In the genomic region with DNA sequence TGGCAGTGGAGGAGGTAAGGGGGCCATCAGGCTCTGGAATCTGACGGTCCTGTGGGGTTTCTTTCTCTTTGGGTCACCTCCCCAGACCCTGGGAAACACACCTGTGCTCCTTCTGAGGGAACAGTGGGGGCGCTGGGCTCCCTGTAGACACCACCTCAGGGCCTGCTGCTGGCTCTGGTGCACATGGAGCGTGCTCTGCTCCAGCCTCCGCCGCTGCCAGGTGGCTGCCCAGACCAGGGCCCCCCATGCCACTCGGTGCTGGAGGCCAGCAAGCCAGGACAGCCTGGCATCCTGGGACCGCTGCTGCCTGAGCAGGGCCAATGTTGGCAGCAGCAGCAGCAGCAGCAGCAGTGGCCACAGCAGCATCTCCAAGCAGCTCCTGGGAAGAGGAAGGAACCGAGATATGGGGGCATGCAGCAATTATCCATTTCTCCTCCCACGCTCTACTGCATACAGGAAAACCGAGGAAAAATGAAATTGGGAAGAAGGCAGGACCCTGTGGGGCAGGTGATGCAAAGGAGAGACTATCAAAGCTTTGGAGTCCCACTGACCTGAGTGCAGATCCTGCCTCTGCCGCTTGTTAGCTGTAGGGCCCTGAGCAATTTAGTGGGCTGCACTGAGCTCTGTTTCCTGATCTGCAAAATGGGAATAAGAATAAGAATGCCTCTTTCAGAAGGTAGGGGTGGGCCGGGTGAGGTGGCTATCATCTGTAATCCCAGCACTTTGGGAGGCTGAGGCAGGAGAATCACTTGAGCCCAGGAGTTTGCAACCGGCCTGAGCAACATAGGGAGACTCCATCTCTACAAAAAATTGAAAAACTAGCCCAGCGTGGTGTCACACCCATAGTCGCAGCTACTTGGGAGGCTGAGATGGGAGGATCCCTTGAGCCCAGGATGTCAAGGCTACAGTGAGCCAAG, we compare ENCODE assay signal across 1 cellular context.
A peak's percentile ranks its signal among the peaks of the same experiment; 100 is the strongest.
TF ChIP-seq lines count a peak whose summit lies in the region.

No MANE protein-coding gene starts in this region.

TF ChIP-seq in HepG2, 621 proteins besides CTCF, POLR2A, EP300 and RAD21 (continued from another document):
- TF ChIP-seq, protein P1, sequence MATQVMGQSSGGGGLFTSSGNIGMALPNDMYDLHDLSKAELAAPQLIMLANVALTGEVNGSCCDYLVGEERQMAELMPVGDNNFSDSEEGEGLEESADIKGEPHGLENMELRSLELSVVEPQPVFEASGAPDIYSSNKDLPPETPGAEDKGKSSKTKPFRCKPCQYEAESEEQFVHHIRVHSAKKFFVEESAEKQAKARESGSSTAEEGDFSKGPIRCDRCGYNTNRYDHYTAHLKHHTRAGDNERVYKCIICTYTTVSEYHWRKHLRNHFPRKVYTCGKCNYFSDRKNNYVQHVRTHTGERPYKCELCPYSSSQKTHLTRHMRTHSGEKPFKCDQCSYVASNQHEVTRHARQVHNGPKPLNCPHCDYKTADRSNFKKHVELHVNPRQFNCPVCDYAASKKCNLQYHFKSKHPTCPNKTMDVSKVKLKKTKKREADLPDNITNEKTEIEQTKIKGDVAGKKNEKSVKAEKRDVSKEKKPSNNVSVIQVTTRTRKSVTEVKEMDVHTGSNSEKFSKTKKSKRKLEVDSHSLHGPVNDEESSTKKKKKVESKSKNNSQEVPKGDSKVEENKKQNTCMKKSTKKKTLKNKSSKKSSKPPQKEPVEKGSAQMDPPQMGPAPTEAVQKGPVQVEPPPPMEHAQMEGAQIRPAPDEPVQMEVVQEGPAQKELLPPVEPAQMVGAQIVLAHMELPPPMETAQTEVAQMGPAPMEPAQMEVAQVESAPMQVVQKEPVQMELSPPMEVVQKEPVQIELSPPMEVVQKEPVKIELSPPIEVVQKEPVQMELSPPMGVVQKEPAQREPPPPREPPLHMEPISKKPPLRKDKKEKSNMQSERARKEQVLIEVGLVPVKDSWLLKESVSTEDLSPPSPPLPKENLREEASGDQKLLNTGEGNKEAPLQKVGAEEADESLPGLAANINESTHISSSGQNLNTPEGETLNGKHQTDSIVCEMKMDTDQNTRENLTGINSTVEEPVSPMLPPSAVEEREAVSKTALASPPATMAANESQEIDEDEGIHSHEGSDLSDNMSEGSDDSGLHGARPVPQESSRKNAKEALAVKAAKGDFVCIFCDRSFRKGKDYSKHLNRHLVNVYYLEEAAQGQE (IDR thresholded peaks at IDR 0.05; ENCODE audit: borderline replicate concordance in 1 of 2, low read depth in 1 of 2, low read length in 2 of 2), result no peak
- TF ChIP-seq ZFP82 (CRISPR knock-in tag; IDR thresholded peaks at IDR 0.05; ENCODE audit: borderline replicate concordance) (no peak), AKAP8 (CRISPR knock-in tag; IDR thresholded peaks at IDR 0.05) (no peak), GTF2F1 (IDR thresholded peaks at IDR 0.05; ENCODE audit: low read length) (no peak), TBX2 (CRISPR knock-in tag; IDR thresholded peaks at IDR 0.05; ENCODE audit: borderline replicate concordance) (no peak), KDM5A (IDR thresholded peaks at IDR 0.05; ENCODE audit: borderline replicate concordance, low read length) (no peak), HNRNPL (IDR thresholded peaks at IDR 0.05; ENCODE audit: low read depth, low read length) (0 out of 2 replicates have a peak, but pooled peaks have one; percentile 33), PTBP1 (IDR thresholded peaks at IDR 0.05; ENCODE audit: low read depth, low read length, poor library complexity, severe bottlenecking) (no peak), TARDBP (CRISPR knock-in tag; IDR thresholded peaks at IDR 0.05) (no peak), TP53 (CRISPR knock-in tag; conservative IDR thresholded peaks at IDR 0.05) (no peak), MLLT10 (CRISPR knock-in tag; IDR thresholded peaks at IDR 0.05) (no peak), ZC3H13 (CRISPR knock-in tag; IDR thresholded peaks at IDR 0.05) (no peak), ZNF629 (CRISPR knock-in tag; conservative IDR thresholded peaks at IDR 0.05) (peak; percentile 73), ZNF790 (CRISPR knock-in tag; IDR thresholded peaks at IDR 0.05; ENCODE audit: borderline replicate concordance) (no peak), ZNF543 (CRISPR knock-in tag; IDR thresholded peaks at IDR 0.05) (no peak), ARNT (IDR thresholded peaks at IDR 0.05) (no peak)
- TF ChIP-seq, protein P2, sequence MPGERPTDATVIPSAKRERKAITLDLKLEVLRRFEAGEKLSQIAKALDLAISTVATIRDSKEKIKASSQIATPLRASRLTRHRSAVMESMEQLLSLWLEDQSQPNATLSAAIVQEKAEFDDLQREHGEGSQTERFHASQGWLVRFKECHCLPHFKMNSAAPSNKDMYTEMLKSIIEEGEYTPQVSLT (CRISPR knock-in tag; IDR thresholded peaks at IDR 0.05; ENCODE audit: borderline replicate concordance, low read depth), result 0 out of 2 replicates have a peak, but pooled peaks have one; percentile 42
- TF ChIP-seq, protein P3, sequence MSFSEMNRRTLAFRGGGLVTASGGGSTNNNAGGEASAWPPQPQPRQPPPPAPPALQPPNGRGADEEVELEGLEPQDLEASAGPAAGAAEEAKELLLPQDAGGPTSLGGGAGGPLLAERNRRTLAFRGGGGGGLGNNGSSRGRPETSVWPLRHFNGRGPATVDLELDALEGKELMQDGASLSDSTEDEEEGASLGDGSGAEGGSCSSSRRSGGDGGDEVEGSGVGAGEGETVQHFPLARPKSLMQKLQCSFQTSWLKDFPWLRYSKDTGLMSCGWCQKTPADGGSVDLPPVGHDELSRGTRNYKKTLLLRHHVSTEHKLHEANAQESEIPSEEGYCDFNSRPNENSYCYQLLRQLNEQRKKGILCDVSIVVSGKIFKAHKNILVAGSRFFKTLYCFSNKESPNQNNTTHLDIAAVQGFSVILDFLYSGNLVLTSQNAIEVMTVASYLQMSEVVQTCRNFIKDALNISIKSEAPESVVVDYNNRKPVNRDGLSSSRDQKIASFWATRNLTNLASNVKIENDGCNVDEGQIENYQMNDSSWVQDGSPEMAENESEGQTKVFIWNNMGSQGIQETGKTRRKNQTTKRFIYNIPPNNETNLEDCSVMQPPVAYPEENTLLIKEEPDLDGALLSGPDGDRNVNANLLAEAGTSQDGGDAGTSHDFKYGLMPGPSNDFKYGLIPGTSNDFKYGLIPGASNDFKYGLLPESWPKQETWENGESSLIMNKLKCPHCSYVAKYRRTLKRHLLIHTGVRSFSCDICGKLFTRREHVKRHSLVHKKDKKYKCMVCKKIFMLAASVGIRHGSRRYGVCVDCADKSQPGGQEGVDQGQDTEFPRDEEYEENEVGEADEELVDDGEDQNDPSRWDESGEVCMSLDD (CRISPR knock-in tag; IDR thresholded peaks at IDR 0.05; ENCODE audit: borderline replicate concordance), result no peak
- TF ChIP-seq, protein P4, sequence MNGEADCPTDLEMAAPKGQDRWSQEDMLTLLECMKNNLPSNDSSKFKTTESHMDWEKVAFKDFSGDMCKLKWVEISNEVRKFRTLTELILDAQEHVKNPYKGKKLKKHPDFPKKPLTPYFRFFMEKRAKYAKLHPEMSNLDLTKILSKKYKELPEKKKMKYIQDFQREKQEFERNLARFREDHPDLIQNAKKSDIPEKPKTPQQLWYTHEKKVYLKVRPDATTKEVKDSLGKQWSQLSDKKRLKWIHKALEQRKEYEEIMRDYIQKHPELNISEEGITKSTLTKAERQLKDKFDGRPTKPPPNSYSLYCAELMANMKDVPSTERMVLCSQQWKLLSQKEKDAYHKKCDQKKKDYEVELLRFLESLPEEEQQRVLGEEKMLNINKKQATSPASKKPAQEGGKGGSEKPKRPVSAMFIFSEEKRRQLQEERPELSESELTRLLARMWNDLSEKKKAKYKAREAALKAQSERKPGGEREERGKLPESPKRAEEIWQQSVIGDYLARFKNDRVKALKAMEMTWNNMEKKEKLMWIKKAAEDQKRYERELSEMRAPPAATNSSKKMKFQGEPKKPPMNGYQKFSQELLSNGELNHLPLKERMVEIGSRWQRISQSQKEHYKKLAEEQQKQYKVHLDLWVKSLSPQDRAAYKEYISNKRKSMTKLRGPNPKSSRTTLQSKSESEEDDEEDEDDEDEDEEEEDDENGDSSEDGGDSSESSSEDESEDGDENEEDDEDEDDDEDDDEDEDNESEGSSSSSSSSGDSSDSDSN (CRISPR knock-in tag; IDR thresholded peaks at IDR 0.05), result peak; percentile 30; the same call in 1 of the 2 replicates
- TF ChIP-seq, protein P5, sequence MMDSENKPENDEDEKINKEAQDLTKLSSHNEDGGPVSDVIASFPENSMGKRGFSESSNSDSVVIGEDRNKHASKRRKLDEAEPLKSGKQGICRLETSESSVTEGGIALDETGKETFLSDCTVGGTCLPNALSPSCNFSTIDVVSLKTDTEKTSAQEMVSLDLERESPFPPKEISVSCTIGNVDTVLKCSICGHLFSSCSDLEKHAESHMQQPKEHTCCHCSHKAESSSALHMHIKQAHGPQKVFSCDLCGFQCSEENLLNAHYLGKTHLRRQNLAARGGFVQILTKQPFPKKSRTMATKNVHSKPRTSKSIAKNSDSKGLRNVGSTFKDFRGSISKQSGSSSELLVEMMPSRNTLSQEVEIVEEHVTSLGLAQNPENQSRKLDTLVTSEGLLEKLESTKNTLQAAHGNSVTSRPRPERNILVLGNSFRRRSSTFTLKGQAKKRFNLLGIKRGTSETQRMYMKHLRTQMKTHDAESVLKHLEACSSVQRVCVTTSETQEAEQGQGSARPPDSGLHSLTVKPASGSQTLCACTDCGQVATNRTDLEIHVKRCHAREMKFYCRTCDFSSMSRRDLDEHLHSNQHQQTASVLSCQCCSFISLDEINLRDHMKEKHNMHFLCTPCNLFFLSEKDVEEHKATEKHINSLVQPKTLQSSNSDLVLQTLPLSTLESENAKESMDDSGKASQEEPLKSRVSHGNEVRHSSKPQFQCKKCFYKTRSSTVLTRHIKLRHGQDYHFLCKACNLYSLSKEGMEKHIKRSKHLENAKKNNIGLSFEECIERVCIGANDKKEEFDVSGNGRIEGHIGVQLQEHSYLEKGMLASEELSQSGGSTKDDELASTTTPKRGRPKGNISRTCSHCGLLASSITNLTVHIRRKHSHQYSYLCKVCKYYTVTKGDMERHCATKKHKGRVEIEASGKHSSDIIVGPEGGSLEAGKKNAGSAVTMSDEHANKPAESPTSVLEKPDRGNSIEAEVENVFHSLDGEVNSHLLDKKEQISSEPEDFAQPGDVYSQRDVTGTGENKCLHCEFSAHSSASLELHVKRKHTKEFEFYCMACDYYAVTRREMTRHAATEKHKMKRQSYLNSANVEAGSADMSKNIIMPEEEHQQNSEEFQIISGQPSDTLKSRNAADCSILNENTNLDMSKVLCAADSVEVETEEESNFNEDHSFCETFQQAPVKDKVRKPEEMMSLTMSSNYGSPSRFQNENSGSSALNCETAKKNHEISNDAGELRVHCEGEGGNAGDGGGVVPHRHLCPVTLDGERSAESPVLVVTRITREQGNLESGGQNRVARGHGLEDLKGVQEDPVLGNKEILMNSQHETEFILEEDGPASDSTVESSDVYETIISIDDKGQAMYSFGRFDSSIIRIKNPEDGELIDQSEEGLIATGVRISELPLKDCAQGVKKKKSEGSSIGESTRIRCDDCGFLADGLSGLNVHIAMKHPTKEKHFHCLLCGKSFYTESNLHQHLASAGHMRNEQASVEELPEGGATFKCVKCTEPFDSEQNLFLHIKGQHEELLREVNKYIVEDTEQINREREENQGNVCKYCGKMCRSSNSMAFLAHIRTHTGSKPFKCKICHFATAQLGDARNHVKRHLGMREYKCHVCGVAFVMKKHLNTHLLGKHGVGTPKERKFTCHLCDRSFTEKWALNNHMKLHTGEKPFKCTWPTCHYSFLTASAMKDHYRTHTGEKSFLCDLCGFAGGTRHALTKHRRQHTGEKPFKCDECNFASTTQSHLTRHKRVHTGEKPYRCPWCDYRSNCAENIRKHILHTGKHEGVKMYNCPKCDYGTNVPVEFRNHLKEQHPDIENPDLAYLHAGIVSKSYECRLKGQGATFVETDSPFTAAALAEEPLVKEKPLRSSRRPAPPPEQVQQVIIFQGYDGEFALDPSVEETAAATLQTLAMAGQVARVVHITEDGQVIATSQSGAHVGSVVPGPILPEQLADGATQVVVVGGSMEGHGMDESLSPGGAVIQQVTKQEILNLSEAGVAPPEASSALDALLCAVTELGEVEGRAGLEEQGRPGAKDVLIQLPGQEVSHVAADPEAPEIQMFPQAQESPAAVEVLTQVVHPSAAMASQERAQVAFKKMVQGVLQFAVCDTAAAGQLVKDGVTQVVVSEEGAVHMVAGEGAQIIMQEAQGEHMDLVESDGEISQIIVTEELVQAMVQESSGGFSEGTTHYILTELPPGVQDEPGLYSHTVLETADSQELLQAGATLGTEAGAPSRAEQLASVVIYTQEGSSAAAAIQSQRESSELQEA (CRISPR knock-in tag; IDR thresholded peaks at IDR 0.05; ENCODE audit: not compliant biosample characterization), result no peak
- TF ChIP-seq, protein P6, sequence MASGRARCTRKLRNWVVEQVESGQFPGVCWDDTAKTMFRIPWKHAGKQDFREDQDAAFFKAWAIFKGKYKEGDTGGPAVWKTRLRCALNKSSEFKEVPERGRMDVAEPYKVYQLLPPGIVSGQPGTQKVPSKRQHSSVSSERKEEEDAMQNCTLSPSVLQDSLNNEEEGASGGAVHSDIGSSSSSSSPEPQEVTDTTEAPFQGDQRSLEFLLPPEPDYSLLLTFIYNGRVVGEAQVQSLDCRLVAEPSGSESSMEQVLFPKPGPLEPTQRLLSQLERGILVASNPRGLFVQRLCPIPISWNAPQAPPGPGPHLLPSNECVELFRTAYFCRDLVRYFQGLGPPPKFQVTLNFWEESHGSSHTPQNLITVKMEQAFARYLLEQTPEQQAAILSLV (CRISPR knock-in tag; IDR thresholded peaks at IDR 0.05; ENCODE audit: borderline replicate concordance), result no peak
- TF ChIP-seq, protein P7, sequence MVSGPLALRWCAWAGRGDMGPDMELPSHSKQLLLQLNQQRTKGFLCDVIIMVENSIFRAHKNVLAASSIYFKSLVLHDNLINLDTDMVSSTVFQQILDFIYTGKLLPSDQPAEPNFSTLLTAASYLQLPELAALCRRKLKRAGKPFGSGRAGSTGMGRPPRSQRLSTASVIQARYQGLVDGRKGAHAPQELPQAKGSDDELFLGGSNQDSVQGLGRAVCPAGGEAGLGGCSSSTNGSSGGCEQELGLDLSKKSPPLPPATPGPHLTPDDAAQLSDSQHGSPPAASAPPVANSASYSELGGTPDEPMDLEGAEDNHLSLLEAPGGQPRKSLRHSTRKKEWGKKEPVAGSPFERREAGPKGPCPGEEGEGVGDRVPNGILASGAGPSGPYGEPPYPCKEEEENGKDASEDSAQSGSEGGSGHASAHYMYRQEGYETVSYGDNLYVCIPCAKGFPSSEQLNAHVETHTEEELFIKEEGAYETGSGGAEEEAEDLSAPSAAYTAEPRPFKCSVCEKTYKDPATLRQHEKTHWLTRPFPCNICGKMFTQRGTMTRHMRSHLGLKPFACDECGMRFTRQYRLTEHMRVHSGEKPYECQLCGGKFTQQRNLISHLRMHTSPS (CRISPR knock-in tag; IDR thresholded peaks at IDR 0.05; ENCODE audit: low read depth), result no peak
- TF ChIP-seq, protein P8, sequence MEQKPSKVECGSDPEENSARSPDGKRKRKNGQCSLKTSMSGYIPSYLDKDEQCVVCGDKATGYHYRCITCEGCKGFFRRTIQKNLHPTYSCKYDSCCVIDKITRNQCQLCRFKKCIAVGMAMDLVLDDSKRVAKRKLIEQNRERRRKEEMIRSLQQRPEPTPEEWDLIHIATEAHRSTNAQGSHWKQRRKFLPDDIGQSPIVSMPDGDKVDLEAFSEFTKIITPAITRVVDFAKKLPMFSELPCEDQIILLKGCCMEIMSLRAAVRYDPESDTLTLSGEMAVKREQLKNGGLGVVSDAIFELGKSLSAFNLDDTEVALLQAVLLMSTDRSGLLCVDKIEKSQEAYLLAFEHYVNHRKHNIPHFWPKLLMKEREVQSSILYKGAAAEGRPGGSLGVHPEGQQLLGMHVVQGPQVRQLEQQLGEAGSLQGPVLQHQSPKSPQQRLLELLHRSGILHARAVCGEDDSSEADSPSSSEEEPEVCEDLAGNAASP (CRISPR knock-in tag; IDR thresholded peaks at IDR 0.05; ENCODE audit: borderline replicate concordance), result no peak
- TF ChIP-seq, protein P9, sequence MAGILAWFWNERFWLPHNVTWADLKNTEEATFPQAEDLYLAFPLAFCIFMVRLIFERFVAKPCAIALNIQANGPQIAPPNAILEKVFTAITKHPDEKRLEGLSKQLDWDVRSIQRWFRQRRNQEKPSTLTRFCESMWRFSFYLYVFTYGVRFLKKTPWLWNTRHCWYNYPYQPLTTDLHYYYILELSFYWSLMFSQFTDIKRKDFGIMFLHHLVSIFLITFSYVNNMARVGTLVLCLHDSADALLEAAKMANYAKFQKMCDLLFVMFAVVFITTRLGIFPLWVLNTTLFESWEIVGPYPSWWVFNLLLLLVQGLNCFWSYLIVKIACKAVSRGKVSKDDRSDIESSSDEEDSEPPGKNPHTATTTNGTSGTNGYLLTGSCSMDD (CRISPR knock-in tag; IDR thresholded peaks at IDR 0.05), result no peak
